ENCODE assay signal across 12 cellular contexts in genomic region chr10:71475243-71475871, GRCh38.
DNase-seq lines count a peak whose midpoint lies in the region; ATAC-seq and TF ChIP-seq lines count a peak whose summit lies in the region.
"Had no signal": no experiment of that assay in that cellular context is flagged by ENCODE, and none has a peak within 500 bp of the region (broad histone marks: within the 10 kb centered on the region; RNA-seq: fewer than 3 reads in every experiment).

No MANE protein-coding gene starts in this region.

- 71 to 78% methylated on average over 10 to 13 of the region's 13 CpGs for WGBS in thyroid gland, 2 donors

- peaks cover 80% of the 10 kb centered on the region for H3K4me1 ChIP-seq in left ventricle myocardium inferior
- no peaks in the 10 kb centered on the region for H3K4me1 ChIP-seq in thyroid gland
- H3K4me1 ChIP-seq: SJCRH30 had no signal

- no peaks in the 10 kb centered on the region for H3K9me3 Mint-ChIP-seq in stimulated activated memory B cell treated with anti-CD40 and anti-IgM and Interleukin-4, amounts not matched to agents 10 μg/mL and 1 μg/mL and 100 μg/mL, for 72 hours
- H3K9me3 Mint-ChIP-seq: naive thymus-derived CD8-positive, alpha-beta T cell had no signal

- TF ChIP-seq CTCF in left ventricle myocardium inferior (IDR thresholded peaks at IDR 0.05; ENCODE audit: borderline replicate concordance) (no peak), thyroid gland (IDR thresholded peaks at IDR 0.05) (no peak)

- H3K36me3 ChIP-seq in left ventricle myocardium inferior: no peaks in the 10 kb centered on the region
- H3K36me3 ChIP-seq in thyroid gland: no peaks in the 10 kb centered on the region
- H3K36me3 ChIP-seq: SJCRH30 had no signal

- peaks cover 27% of the 10 kb centered on the region for H3K27me3 Mint-ChIP-seq in stimulated activated memory B cell treated with anti-CD40 and anti-IgM and Interleukin-4, amounts not matched to agents 10 μg/mL and 1 μg/mL and 100 μg/mL, for 72 hours

- H3K4me1 Mint-ChIP-seq in stimulated activated memory B cell treated with anti-CD40 and anti-IgM and Interleukin-4, amounts not matched to agents 10 μg/mL and 1 μg/mL and 100 μg/mL, for 72 hours: peaks cover 22% of the 10 kb centered on the region

- intact Hi-C loops in left ventricle myocardium inferior (cut with micrococcal nuclease) (no loop called here), thyroid gland (cut with DNase I) (no loop called here)

- H3K4me3 ChIP-seq in left ventricle myocardium inferior: no peak overlapping the region
- H3K4me3 ChIP-seq in thyroid gland (replicated peaks in 1 of 3): no peak overlapping the region
- H3K4me3 ChIP-seq: SJCRH30 had no signal

- H3K9me3 ChIP-seq in left ventricle myocardium inferior (replicated peaks): no peaks in the 10 kb centered on the region
- no peaks in the 10 kb centered on the region for H3K9me3 ChIP-seq in thyroid gland
- H3K9me3 ChIP-seq: SJCRH30 had no signal

- H3K36me3 Mint-ChIP-seq in stimulated activated memory B cell treated with anti-CD40 and anti-IgM and Interleukin-4, amounts not matched to agents 10 μg/mL and 1 μg/mL and 100 μg/mL, for 72 hours: no peaks in the 10 kb centered on the region
- H3K36me3 Mint-ChIP-seq: naive thymus-derived CD8-positive, alpha-beta T cell had no signal

- H3K27ac ChIP-seq in left ventricle myocardium inferior (replicated peaks): peak overlapping the region; percentile 86
- no peak overlapping the region for H3K27ac ChIP-seq in thyroid gland
- H3K27ac ChIP-seq: SJCRH30 had no signal

- peak; percentile 24 for ATAC-seq in stimulated activated memory B cell treated with anti-CD40 and anti-IgM and Interleukin-4, amounts not matched to agents 10 μg/mL and 1 μg/mL and 100 μg/mL, for 72 hours
- no peak for ATAC-seq in GM19467 (IDR thresholded peaks at IDR 0.05; ENCODE audit: unreplicated experiment)
- ATAC-seq: naive thymus-derived CD8-positive, alpha-beta T cell had no signal

- H3K4me3 Mint-ChIP-seq in stimulated activated memory B cell treated with anti-CD40 and anti-IgM and Interleukin-4, amounts not matched to agents 10 μg/mL and 1 μg/mL and 100 μg/mL, for 72 hours: peak overlapping the region; percentile 24

- DNase-seq in NCI-H345 (lab: John Stamatoyannopoulos, UW) (peak; percentile 52), NCI-H345 treated with DMSO at 0.1 percent for 48 hours (lab: John Stamatoyannopoulos, UW; ENCODE audit: unreplicated experiment) (no peak), NCI-H82 (lab: John Stamatoyannopoulos, UW) (peak; percentile 97), left ventricle myocardium inferior (peak; percentile 37), thyroid gland (no peak), mucosa of gallbladder (ENCODE audit: low spot score) (no peak)
- DNase-seq: activated CD8-positive, alpha-beta memory T cell treated with anti-CD3 and anti-CD28 coated beads for 24 hours; amniotic stem cell; naive thymus-derived CD8-positive, alpha-beta T cell had no signal

- no peaks in the 10 kb centered on the region for H3K27me3 ChIP-seq in left ventricle myocardium inferior (ENCODE audit: low read depth)
- H3K27me3 ChIP-seq in thyroid gland: no peaks in the 10 kb centered on the region
- H3K27me3 ChIP-seq: SJCRH30 had no signal

- TF ChIP-seq POLR2A in thyroid gland (IDR thresholded peaks at IDR 0.05): no peak

- peak overlapping the region; percentile 38 for H3K27ac Mint-ChIP-seq in stimulated activated memory B cell treated with anti-CD40 and anti-IgM and Interleukin-4, amounts not matched to agents 10 μg/mL and 1 μg/mL and 100 μg/mL, for 72 hours
- H3K27ac Mint-ChIP-seq: naive thymus-derived CD8-positive, alpha-beta T cell had no signal

Comparison
In these comparisons a context has a peak if more than half of its experiments do, and no peak if none do; other contexts are left out.
1. DNase-seq: peak in NCI-H345 (single experiment), NCI-H82 (single experiment) and left ventricle myocardium inferior (single experiment); none in NCI-H345 treated with DMSO at 0.1 percent for 48 hours (single experiment), thyroid gland (0 of 2) and mucosa of gallbladder (single experiment).